ENCODE assay signal across 1 cellular context in the genomic region with DNA sequence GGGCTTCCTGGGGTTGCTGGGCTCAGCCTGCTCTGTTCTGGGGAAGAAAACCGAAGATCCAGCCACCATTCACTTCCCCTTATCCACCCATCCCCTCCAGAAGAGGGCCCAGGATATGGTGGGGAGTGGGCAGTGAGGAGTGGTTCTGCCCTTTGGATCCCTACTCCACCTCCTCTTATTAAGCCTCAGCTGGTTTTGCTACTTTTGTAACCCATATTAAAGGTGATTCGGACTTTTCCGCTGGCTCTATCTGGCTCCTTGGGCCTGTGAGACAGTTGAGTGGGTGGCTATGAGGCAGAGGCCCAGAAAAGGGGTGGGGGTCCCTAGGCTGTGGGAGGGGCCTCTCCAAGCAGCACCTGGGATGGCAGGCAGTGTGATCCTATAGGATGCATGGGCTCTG.
TF ChIP-seq lines count a peak whose summit lies in the region.

No MANE protein-coding gene starts in this region.

TF ChIP-seq in SK-N-SH treated with all-trans-retinoic acid at 6 μM for 48 hours, 23 proteins besides CTCF, POLR2A, EP300 and RAD21 (continued from another document):
- TF ChIP-seq, protein P1, sequence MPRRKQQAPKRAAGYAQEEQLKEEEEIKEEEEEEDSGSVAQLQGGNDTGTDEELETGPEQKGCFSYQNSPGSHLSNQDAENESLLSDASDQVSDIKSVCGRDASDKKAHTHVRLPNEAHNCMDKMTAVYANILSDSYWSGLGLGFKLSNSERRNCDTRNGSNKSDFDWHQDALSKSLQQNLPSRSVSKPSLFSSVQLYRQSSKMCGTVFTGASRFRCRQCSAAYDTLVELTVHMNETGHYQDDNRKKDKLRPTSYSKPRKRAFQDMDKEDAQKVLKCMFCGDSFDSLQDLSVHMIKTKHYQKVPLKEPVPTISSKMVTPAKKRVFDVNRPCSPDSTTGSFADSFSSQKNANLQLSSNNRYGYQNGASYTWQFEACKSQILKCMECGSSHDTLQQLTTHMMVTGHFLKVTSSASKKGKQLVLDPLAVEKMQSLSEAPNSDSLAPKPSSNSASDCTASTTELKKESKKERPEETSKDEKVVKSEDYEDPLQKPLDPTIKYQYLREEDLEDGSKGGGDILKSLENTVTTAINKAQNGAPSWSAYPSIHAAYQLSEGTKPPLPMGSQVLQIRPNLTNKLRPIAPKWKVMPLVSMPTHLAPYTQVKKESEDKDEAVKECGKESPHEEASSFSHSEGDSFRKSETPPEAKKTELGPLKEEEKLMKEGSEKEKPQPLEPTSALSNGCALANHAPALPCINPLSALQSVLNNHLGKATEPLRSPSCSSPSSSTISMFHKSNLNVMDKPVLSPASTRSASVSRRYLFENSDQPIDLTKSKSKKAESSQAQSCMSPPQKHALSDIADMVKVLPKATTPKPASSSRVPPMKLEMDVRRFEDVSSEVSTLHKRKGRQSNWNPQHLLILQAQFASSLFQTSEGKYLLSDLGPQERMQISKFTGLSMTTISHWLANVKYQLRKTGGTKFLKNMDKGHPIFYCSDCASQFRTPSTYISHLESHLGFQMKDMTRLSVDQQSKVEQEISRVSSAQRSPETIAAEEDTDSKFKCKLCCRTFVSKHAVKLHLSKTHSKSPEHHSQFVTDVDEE (CRISPR knock-in tag; IDR thresholded peaks at IDR 0.05), result no peak
- TF ChIP-seq ZNF565 (CRISPR knock-in tag; conservative IDR thresholded peaks at IDR 0.05; ENCODE audit: low read depth), result no peak
- no peak for TF ChIP-seq GLIS3 (CRISPR knock-in tag; IDR thresholded peaks at IDR 0.05)
- TF ChIP-seq ISL1 (CRISPR knock-in tag; IDR thresholded peaks at IDR 0.05), result no peak
- no peak for TF ChIP-seq ZFP3 (CRISPR knock-in tag; IDR thresholded peaks at IDR 0.05)
